Comparison of ENCODE assay signal across 1 cellular context in the genomic region with DNA sequence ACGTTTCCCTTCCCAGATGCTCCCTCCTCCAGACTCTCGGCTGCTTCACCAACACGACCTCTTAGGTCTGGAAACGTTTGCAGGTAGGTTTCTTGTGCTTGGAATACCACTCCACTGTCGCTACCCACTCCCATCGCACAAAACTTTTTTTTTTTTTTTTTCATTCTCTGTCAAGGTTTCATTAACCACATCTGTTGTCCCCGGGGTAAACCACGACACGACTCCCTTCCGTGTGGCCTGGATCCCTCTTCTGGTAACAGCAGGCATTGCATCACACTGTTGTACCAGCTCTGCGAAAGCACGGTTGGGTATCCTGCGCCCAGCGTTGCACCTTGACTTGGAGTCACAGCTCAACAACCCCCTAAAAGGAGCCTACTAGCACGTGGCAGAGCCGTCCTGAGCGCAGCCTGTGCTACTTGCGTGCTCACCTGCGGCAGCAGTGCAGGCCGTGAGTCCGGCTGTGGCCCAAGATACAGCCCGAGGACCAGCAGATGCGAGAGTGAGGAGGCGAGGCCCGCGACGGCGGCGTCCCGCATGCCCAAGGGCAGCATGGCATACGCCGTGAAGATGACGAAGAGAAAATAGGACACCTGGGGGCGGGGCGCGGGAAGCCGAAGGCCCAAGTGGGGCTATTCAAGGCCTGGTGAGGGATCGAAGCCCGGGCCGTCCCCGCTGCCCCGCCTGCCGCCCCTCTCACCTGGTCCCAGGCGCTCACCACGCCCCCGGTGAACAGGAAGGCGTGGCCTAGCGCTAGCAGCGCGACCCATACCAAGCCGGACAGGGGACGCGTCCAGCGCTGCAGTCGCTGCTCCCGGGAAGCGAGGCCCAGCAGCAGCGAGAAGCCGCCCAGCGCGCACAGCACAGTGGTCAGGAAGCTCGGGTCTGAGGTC.
A peak's percentile ranks its signal among the peaks of the same experiment; 100 is the strongest.
TF ChIP-seq lines count a peak whose summit lies in the region.

No MANE protein-coding gene starts in this region.

TF ChIP-seq in HepG2, 621 proteins besides CTCF, POLR2A, EP300 and RAD21 (continued from another document and continues in another):
- TF ChIP-seq, protein P1, sequence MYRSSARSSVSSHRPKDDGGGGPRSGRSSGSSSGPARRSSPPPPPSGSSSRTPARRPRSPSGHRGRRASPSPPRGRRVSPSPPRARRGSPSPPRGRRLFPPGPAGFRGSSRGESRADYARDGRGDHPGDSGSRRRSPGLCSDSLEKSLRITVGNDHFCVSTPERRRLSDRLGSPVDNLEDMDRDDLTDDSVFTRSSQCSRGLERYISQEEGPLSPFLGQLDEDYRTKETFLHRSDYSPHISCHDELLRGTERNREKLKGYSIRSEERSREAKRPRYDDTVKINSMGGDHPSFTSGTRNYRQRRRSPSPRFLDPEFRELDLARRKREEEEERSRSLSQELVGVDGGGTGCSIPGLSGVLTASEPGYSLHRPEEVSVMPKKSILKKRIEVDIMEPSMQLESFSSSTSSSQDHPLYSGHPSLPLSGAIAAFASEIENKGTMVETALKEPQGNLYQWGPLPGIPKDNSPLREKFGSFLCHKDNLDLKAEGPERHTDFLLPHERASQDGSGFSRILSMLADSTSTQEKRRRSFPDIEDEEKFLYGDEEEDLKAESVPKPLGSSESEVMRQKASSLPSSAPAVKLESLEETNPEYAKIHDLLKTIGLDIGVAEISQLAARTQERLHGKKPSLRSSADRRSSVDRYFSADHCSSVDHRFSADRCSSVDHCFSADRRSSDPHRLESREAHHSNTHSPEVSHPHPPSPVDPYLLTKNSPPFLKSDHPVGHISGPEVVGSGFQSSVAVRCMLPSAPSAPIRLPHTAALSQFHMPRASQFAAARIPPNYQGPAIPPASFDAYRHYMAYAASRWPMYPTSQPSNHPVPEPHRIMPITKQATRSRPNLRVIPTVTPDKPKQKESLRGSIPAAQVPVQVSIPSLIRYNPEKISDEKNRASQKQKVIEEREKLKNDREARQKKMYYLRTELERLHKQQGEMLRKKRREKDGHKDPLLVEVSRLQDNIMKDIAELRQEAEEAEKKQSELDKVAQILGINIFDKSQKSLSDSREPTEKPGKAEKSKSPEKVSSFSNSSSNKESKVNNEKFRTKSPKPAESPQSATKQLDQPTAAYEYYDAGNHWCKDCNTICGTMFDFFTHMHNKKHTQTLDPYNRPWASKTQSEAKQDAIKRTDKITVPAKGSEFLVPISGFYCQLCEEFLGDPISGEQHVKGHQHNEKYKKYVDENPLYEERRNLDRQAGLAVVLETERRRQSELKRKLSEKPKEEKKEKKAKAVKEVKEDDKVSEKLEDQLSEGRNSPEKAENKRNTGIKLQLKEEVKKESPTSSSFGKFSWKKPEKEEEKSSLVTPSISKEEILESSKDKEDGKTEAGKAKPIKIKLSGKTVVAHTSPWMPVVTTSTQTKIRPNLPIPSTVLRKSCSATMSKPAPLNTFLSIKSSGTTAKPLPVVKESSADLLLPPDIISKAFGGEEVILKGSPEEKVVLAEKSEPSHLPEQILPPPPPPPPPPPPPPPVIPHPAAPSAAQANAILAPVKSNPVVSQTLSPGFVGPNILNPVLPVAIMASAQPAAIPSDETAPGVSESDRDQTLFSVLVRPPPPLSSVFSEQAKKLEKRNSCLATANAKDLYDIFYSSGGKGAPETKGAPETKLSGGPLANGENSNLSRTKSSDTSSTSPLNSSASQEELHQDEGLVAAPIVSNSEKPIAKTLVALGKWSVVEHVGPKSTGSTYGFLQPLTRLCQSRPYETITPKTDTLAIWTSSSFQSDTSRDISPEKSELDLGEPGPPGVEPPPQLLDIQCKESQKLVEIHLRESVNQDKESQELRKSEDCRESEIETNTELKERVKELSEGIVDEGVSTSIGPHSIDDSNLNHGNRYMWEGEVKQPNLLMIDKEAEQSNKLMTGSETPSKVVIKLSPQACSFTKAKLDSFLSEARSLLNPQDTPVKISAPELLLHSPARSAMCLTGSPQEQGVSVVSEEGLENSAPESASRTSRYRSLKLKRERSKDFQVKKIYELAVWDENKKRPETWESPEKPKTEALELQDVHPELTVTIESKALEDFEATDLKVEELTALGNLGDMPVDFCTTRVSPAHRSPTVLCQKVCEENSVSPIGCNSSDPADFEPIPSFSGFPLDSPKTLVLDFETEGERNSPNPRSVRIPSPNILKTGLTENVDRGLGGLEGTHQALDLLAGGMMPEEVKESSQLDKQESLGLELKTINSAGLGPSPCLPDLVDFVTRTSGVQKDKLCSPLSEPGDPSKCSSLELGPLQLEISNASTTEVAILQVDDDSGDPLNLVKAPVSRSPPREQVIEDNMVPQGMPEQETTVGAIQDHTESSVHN (CRISPR knock-in tag; IDR thresholded peaks at IDR 0.05) = peak; percentile 94
- peak; percentile 42 for TF ChIP-seq HOXA3 (CRISPR knock-in tag; IDR thresholded peaks at IDR 0.05)
- TF ChIP-seq, protein P2, sequence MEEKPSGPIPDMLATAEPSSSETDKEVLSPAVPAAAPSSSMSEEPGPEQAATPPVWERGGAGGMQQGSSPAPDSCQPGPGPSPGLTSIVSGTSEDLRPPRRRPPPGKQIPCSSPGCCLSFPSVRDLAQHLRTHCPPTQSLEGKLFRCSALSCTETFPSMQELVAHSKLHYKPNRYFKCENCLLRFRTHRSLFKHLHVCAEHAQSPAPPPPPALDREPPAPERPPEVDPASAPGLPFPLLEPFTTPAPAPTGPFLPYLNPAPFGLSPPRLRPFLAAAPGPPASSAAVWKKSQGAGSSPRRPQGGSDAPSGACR (CRISPR knock-in tag; IDR thresholded peaks at IDR 0.05) = peak; percentile 99
- TF ChIP-seq NFATC3 (CRISPR knock-in tag; IDR thresholded peaks at IDR 0.05) = peak; percentile 99
- TF ChIP-seq DR1 (CRISPR knock-in tag; IDR thresholded peaks at IDR 0.05) = no peak
- no peak for TF ChIP-seq KAT2B (IDR thresholded peaks at IDR 0.05; ENCODE audit: borderline replicate concordance, low read depth, low read length)
- peak; percentile 71 for TF ChIP-seq ZNF883 (CRISPR knock-in tag; IDR thresholded peaks at IDR 0.05; ENCODE audit: not compliant biosample characterization)
- peak; percentile 90 for TF ChIP-seq ZNF777 (CRISPR knock-in tag; IDR thresholded peaks at IDR 0.05)
- no peak for TF ChIP-seq ZNF382 (CRISPR knock-in tag; IDR thresholded peaks at IDR 0.05; ENCODE audit: borderline replicate concordance)
- no peak for TF ChIP-seq ZNF260 (CRISPR knock-in tag; IDR thresholded peaks at IDR 0.05; ENCODE audit: borderline replicate concordance, low read depth)
- TF ChIP-seq NFE2L2 (IDR thresholded peaks at IDR 0.05; ENCODE audit: low read length) = no peak
- TF ChIP-seq, protein P3, sequence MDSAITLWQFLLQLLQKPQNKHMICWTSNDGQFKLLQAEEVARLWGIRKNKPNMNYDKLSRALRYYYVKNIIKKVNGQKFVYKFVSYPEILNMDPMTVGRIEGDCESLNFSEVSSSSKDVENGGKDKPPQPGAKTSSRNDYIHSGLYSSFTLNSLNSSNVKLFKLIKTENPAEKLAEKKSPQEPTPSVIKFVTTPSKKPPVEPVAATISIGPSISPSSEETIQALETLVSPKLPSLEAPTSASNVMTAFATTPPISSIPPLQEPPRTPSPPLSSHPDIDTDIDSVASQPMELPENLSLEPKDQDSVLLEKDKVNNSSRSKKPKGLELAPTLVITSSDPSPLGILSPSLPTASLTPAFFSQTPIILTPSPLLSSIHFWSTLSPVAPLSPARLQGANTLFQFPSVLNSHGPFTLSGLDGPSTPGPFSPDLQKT (CRISPR knock-in tag; IDR thresholded peaks at IDR 0.05; ENCODE audit: borderline replicate concordance) = 0 out of 2 replicates have a peak, but pooled peaks have one; percentile 77
- TF ChIP-seq ZNF619 (CRISPR knock-in tag; IDR thresholded peaks at IDR 0.05) = peak; percentile 95; the same call in 1 of the 2 replicates
- TF ChIP-seq WIZ (CRISPR knock-in tag; IDR thresholded peaks at IDR 0.05) = peak; percentile 90
- TF ChIP-seq, protein P4, sequence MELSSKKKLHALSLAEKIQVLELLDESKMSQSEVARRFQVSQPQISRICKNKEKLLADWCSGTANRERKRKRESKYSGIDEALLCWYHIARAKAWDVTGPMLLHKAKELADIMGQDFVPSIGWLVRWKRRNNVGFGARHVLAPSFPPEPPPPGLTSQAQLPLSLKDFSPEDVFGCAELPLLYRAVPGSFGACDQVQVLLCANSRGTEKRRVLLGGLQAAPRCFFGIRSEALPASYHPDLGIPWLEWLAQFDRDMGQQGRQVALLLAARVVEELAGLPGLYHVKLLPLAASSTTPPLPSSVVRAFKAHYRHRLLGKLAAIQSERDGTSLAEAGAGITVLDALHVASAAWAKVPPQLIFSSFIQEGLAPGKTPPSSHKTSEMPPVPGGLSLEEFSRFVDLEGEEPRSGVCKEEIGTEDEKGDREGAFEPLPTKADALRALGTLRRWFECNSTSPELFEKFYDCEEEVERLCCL (CRISPR knock-in tag; IDR thresholded peaks at IDR 0.05; ENCODE audit: borderline replicate concordance) = no peak; the same call in 1 of the 2 replicates
- peak; percentile 96; the same call in 1 of the 2 replicates for TF ChIP-seq ZNF839 (CRISPR knock-in tag; IDR thresholded peaks at IDR 0.05; ENCODE audit: borderline replicate concordance)
- peak; percentile 65; the same call in 1 of the 2 replicates for TF ChIP-seq TOE1 (CRISPR knock-in tag; IDR thresholded peaks at IDR 0.05)
- TF ChIP-seq NAIF1 (CRISPR knock-in tag; IDR thresholded peaks at IDR 0.05; ENCODE audit: borderline replicate concordance) = no peak; the same call in 1 of the 2 replicates
- TF ChIP-seq, protein P5, sequence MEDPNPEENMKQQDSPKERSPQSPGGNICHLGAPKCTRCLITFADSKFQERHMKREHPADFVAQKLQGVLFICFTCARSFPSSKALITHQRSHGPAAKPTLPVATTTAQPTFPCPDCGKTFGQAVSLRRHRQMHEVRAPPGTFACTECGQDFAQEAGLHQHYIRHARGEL (CRISPR knock-in tag; IDR thresholded peaks at IDR 0.05) = peak; percentile 84
- TF ChIP-seq TAF15 (IDR thresholded peaks at IDR 0.05; ENCODE audit: low read depth, low read length, poor library complexity, severe bottlenecking) = peak; percentile 62
- peak; percentile 22 for TF ChIP-seq DPF2 (CRISPR knock-in tag; IDR thresholded peaks at IDR 0.05; ENCODE audit: borderline replicate concordance, low read depth)
- no peak; the same call in 1 of the 2 replicates for TF ChIP-seq ZFP90 (CRISPR knock-in tag; IDR thresholded peaks at IDR 0.05; ENCODE audit: borderline replicate concordance)
- TF ChIP-seq ZNF180 (CRISPR knock-in tag; IDR thresholded peaks at IDR 0.05; ENCODE audit: borderline replicate concordance, low read depth) = no peak
- no peak for TF ChIP-seq ZFP37 (CRISPR knock-in tag; IDR thresholded peaks at IDR 0.05; ENCODE audit: borderline replicate concordance)
- peak; percentile 72 for TF ChIP-seq ZMYM3 (CRISPR knock-in tag; IDR thresholded peaks at IDR 0.05)
- peak; percentile 85; the same call in 1 of the 2 replicates for TF ChIP-seq NFE2L1 (CRISPR knock-in tag; IDR thresholded peaks at IDR 0.05; ENCODE audit: borderline replicate concordance)
- TF ChIP-seq, protein P6, sequence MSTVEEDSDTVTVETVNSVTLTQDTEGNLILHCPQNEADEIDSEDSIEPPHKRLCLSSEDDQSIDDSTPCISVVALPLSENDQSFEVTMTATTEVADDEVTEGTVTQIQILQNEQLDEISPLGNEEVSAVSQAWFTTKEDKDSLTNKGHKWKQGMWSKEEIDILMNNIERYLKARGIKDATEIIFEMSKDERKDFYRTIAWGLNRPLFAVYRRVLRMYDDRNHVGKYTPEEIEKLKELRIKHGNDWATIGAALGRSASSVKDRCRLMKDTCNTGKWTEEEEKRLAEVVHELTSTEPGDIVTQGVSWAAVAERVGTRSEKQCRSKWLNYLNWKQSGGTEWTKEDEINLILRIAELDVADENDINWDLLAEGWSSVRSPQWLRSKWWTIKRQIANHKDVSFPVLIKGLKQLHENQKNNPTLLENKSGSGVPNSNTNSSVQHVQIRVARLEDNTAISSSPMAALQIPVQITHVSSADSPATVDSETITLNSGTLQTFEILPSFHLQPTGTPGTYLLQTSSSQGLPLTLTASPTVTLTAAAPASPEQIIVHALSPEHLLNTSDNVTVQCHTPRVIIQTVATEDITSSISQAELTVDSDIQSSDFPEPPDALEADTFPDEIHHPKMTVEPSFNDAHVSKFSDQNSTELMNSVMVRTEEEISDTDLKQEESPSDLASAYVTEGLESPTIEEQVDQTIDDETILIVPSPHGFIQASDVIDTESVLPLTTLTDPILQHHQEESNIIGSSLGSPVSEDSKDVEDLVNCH (CRISPR knock-in tag; IDR thresholded peaks at IDR 0.05) = peak; percentile 95; the same call in 1 of the 2 replicates
- peak; percentile 78 for TF ChIP-seq ZFY (CRISPR knock-in tag; IDR thresholded peaks at IDR 0.05)
- peak; percentile 69; the same call in 1 of the 2 replicates for TF ChIP-seq GATAD1 (CRISPR knock-in tag; IDR thresholded peaks at IDR 0.05)
- TF ChIP-seq KAT7 (CRISPR knock-in tag; IDR thresholded peaks at IDR 0.05; ENCODE audit: borderline replicate concordance) = 0 out of 2 replicates have a peak, but pooled peaks have one; percentile 82
- no peak; the same call in 1 of the 2 replicates for TF ChIP-seq RFX3 (CRISPR knock-in tag; IDR thresholded peaks at IDR 0.05)
- TF ChIP-seq ZFP41 (CRISPR knock-in tag; IDR thresholded peaks at IDR 0.05; ENCODE audit: borderline replicate concordance) = peak; percentile 85
- no peak for TF ChIP-seq HOXA5 (CRISPR knock-in tag; IDR thresholded peaks at IDR 0.05)
- TF ChIP-seq, protein P7, sequence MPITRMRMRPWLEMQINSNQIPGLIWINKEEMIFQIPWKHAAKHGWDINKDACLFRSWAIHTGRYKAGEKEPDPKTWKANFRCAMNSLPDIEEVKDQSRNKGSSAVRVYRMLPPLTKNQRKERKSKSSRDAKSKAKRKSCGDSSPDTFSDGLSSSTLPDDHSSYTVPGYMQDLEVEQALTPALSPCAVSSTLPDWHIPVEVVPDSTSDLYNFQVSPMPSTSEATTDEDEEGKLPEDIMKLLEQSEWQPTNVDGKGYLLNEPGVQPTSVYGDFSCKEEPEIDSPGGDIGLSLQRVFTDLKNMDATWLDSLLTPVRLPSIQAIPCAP (CRISPR knock-in tag; IDR thresholded peaks at IDR 0.05; ENCODE audit: low read depth) = 0 out of 2 replicates have a peak, but pooled peaks have one; percentile 70
- peak; percentile 61 for TF ChIP-seq PHF5A (CRISPR knock-in tag; IDR thresholded peaks at IDR 0.05; ENCODE audit: low read depth, unreplicated experiment)
- TF ChIP-seq RAD51 (IDR thresholded peaks at IDR 0.05; ENCODE audit: borderline replicate concordance) = no peak
- peak; percentile 19; the same call in 1 of the 2 replicates for TF ChIP-seq ZBTB7A (CRISPR knock-in tag; IDR thresholded peaks at IDR 0.05)
- no peak for TF ChIP-seq ZNF234 (CRISPR knock-in tag; conservative IDR thresholded peaks at IDR 0.05)
- TF ChIP-seq ZNF431 (CRISPR knock-in tag; IDR thresholded peaks at IDR 0.05; ENCODE audit: borderline replicate concordance, low read depth) = no peak
- peak; percentile 95 for TF ChIP-seq ZNF768 (CRISPR knock-in tag; IDR thresholded peaks at IDR 0.05)
